ENCODE assay signal across 8 cellular contexts in the genomic region with DNA sequence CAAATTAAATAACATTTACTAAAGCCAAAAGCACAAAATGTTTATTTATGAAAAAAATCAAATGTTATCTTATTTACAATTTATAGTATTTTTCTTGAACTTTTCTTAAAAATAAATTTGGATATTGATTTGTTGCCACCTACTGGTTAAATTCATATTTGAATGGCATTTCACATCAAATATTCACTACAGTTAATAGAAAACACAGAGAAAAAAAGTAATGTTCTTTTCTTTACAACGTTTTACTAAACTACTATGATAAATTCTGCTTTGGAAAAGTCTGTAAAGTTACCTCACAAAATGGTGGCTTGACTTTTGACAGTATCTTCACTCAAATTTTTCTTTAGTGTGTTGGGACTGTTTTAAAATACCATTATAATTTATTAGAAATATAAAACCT. TPM values are rescaled to one million over a fixed set of nuclear protein-coding genes. Genes with fewer than 3 reads are reported as not detected.
DNase-seq lines count a peak whose midpoint lies in the region; FAIRE-seq and TF ChIP-seq lines count a peak whose summit lies in the region.

No MANE protein-coding gene starts in this region.

- no peak overlapping the region for H3K4me2 ChIP-seq in Loucy (ENCODE audit: low read depth, low read length, poor library complexity, severe bottlenecking)

- intact Hi-C loops in Caco-2 (cut with micrococcal nuclease; ENCODE audit: unreplicated experiment) = loop anchor here (1.0 kb wide), 1 partner anchor 195 kb away; no protein-coding TSS in a partner anchor

- H3K4me3 Mint-ChIP-seq in Caco-2 (ENCODE audit: unreplicated experiment) = no peak overlapping the region
- no peak overlapping the region for H3K4me3 Mint-ChIP-seq in osteocyte (ENCODE audit: unreplicated experiment)

- FAIRE-seq in colon (lab: Jason Lieb, UNC) = peak; percentile 71

- no peaks in the 10 kb centered on the region for H3K9me3 ChIP-seq in Caco-2
- H3K9me3 ChIP-seq in Loucy (ENCODE audit: insufficient read depth, low read depth, low read length) = no peaks in the 10 kb centered on the region
- H3K9me3 ChIP-seq in MG63 = no peaks in the 10 kb centered on the region

- H3K36me3 Mint-ChIP-seq in Caco-2 (ENCODE audit: insufficient read depth, unreplicated experiment) (no peaks in the 10 kb centered on the region), osteocyte (ENCODE audit: unreplicated experiment) (no peaks in the 10 kb centered on the region)

- H3K9me2 ChIP-seq in Loucy (replicated peaks; ENCODE audit: low read depth, low read length) = no peaks in the 10 kb centered on the region

- TF ChIP-seq CTCF in Caco-2 (IDR thresholded peaks at IDR 0.05; ENCODE audit: insufficient read depth in 1 of 2, low read depth in 1 of 2, low read length in 1 of 2, severe bottlenecking in 1 of 2, unreplicated experiment in 1 of 2) (peak; percentile 17 to 40), Loucy (conservative IDR thresholded peaks at IDR 0.05; ENCODE audit: low read length) (peak; percentile 63), osteocyte (IDR thresholded peaks at IDR 0.05) (peak; percentile 54)

- H3K4me1 Mint-ChIP-seq in Caco-2 (ENCODE audit: low read depth, unreplicated experiment) (no peaks in the 10 kb centered on the region), osteocyte (ENCODE audit: unreplicated experiment) (peaks cover 30% of the 10 kb centered on the region)

- H3K4me1 ChIP-seq in Caco-2 (no peaks in the 10 kb centered on the region), Loucy (ENCODE audit: insufficient read depth, low read length, poor library complexity, severe bottlenecking) (no peaks in the 10 kb centered on the region)

- H3K27me3 Mint-ChIP-seq in Caco-2 (ENCODE audit: insufficient read depth, unreplicated experiment) (no peaks in the 10 kb centered on the region), osteocyte (ENCODE audit: unreplicated experiment) (no peaks in the 10 kb centered on the region)

- H3K4me3 ChIP-seq in Caco-2 (ENCODE audit: low read depth, low read length) (no peak overlapping the region), Loucy (ENCODE audit: low read length, poor library complexity, severe bottlenecking) (no peak overlapping the region), MG63 (no peak overlapping the region)

- DNase-seq in Caco-2 (no peak), osteocyte (ENCODE audit: extremely low spot score, unreplicated experiment) (no peak), SHP77 treated with DMSO at 0.1 percent for 48 hours (lab: John Stamatoyannopoulos, UW) (no peak), MG63 (no peak), NCI-H1930 (lab: John Stamatoyannopoulos, UW) (no peak)
- DNase-seq in stimulated activated CD4-positive, alpha-beta T cell treated with anti-CD3 and anti-CD28 coated beads, Interleukin-12 subunit alpha, Interleukin-12 subunit beta, amount 100 ng/mL, for 4 hours = no peak

- CTCF ChIA-PET in Caco-2 (lab: Charles Lee) = no interaction called here

- H3F3A ChIP-seq in Loucy (ENCODE audit: low read depth) = peaks cover 3% of the 10 kb centered on the region; the same call in 1 of the 2 replicates

- H3K79me2 ChIP-seq in Loucy (ENCODE audit: insufficient read depth, low read length) = peaks cover 76% of the 10 kb centered on the region

- POLR2A ChIA-PET in Caco-2 (lab: Charles Lee) = no interaction called here

- H3K9me3 Mint-ChIP-seq in Caco-2 (ENCODE audit: unreplicated experiment) (no peaks in the 10 kb centered on the region), osteocyte (ENCODE audit: unreplicated experiment) (no peaks in the 10 kb centered on the region)

- no peak overlapping the region for H2AFZ ChIP-seq in Loucy (ENCODE audit: low read length)

- H3K27ac Mint-ChIP-seq in Caco-2 (ENCODE audit: unreplicated experiment) (no peak overlapping the region), osteocyte (ENCODE audit: unreplicated experiment) (no peak overlapping the region)

- no peak overlapping the region for H3K9ac ChIP-seq in Loucy (ENCODE audit: low read depth, low read length, poor library complexity, severe bottlenecking)

- BruUV-seq in Caco-2 (replicated peaks; lab: Mats Ljungman, UMichigan) = no TSS peak

- peaks cover 22% of the 10 kb centered on the region for H4K20me1 ChIP-seq in Loucy (ENCODE audit: insufficient read depth, low read length, poor library complexity, severe bottlenecking)

- H3K27me3 ChIP-seq in Caco-2 (replicated peaks; ENCODE audit: control insufficient read depth, insufficient read depth, low read length) = no peaks in the 10 kb centered on the region
- no peaks in the 10 kb centered on the region for H3K27me3 ChIP-seq in Loucy (ENCODE audit: insufficient read depth, low read length, poor library complexity, severe bottlenecking)
- no peaks in the 10 kb centered on the region for H3K27me3 ChIP-seq in MG63

- H3K36me3 ChIP-seq in Caco-2 (ENCODE audit: control insufficient read depth, insufficient read depth, low read length) = no peaks in the 10 kb centered on the region
- H3K36me3 ChIP-seq in Loucy (ENCODE audit: insufficient read depth, low read length) = no peaks in the 10 kb centered on the region
- H3K36me3 ChIP-seq in MG63 = no peaks in the 10 kb centered on the region

RNA-seq across cellular contexts. Expression of gene SRPK2, which starts 52.7 kb away (rescaled TPM):
- total RNA-seq in Caco-2 (2022) (39.9 and 44.7 TPM in 2 replicates), osteocyte (69.2 and 69.5 TPM in 2 replicates)
- 40.5 and 56.9 TPM in 2 replicates for total RNA-seq in MG63 (2014; rRNA removed; shearing (Covaris generic); ENCODE audit: low replicate concordance)
